26 cellular contexts compared by ENCODE assay signal in genomic region chrX:45868425-45868824, GRCh38.
"Had no signal": no experiment of that assay in that cellular context is flagged by ENCODE, and none has a peak within 500 bp of the region (broad histone marks: within the 10 kb centered on the region; RNA-seq: fewer than 3 reads in every experiment).

No MANE protein-coding gene starts in this region.

- H3K9ac ChIP-seq: neural progenitor cell had no signal

- H3K36me3 Mint-ChIP-seq: mesothelial cell of epicardium; naive thymus-derived CD4-positive, alpha-beta T cell; neural progenitor cell had no signal

- H3K27ac ChIP-seq: colonic mucosa, esophagus muscularis mucosa, foreskin keratinocyte, gastroesophageal sphincter, heart left ventricle, hepatocyte, left lung, neural progenitor cell, prostate gland, right atrium auricular region, sigmoid colon, spleen, stomach, thyroid gland, vagina had no signal

- H2AFZ ChIP-seq: hepatocyte, neural progenitor cell had no signal

- H3K4me1 ChIP-seq: colonic mucosa, esophagus muscularis mucosa, foreskin keratinocyte, gastroesophageal sphincter, heart left ventricle, left lung, neural progenitor cell, prostate gland, right atrium auricular region, sigmoid colon, spleen, stomach, thyroid gland, vagina had no signal

- H3K4me1 Mint-ChIP-seq: mesothelial cell of epicardium, nephron, neural progenitor cell had no signal

- H3K27ac Mint-ChIP-seq: dendritic cell treated with granulocyte-macrophage colony-stimulating factor and Interleukin-4, amounts not matched to agents 40 ng/mL and 50 ng/mL, for 4 days; mesothelial cell of epicardium; naive thymus-derived CD4-positive, alpha-beta T cell; nephron; neural progenitor cell had no signal

- H3K4me3 Mint-ChIP-seq: dendritic cell treated with granulocyte-macrophage colony-stimulating factor and Interleukin-4, amounts not matched to agents 40 ng/mL and 50 ng/mL, for 4 days; mesothelial cell of epicardium; naive thymus-derived CD4-positive, alpha-beta T cell; nephron; neural progenitor cell had no signal

- ATAC-seq: foreskin keratinocyte; gastroesophageal sphincter; heart left ventricle; left lung; naive thymus-derived CD4-positive, alpha-beta T cell had no signal

- FAIRE-seq: endothelial cell of umbilical vein, kidney had no signal

- H3K9me3 ChIP-seq: colonic mucosa, esophagus muscularis mucosa, gastroesophageal sphincter, heart left ventricle, left lung, prostate gland, right atrium auricular region, sigmoid colon, spleen, stomach, thyroid gland, vagina had no signal

- H3K4me2 ChIP-seq: hepatocyte, neural progenitor cell had no signal

- H3K9me3 Mint-ChIP-seq: dendritic cell treated with granulocyte-macrophage colony-stimulating factor and Interleukin-4, amounts not matched to agents 40 ng/mL and 50 ng/mL, for 4 days; naive thymus-derived CD4-positive, alpha-beta T cell; nephron had no signal

- H3K4me3 ChIP-seq: colonic mucosa, esophagus muscularis mucosa, gastroesophageal sphincter, heart left ventricle, hepatocyte, left lung, neural progenitor cell, prostate gland, right atrium auricular region, sigmoid colon, spleen, stomach, thyroid gland, vagina had no signal

- H3K27me3 ChIP-seq: esophagus muscularis mucosa, foreskin keratinocyte, gastroesophageal sphincter, hepatocyte, neural progenitor cell, right atrium auricular region, sigmoid colon, stomach, thyroid gland, vagina had no signal

- DNase-seq: colonic mucosa; effector memory CD4-positive, alpha-beta T cell; foreskin keratinocyte; heart left ventricle; kidney; left lung; mesenchymal stem cell; naive thymus-derived CD4-positive, alpha-beta T cell; sigmoid colon; spleen; stimulated activated CD4-positive, alpha-beta T cell treated with anti-CD3 and anti-CD28 coated beads, Interleukin-4, amount 100 ng/mL, for 4 hours; stimulated activated naive CD4-positive, alpha-beta T cell treated with Interleukin-2 at 50 U/mL for 16 hours; stomach; thyroid gland; trophoblast cell had no signal

- H3K79me2 ChIP-seq: hepatocyte had no signal

- H3K36me3 ChIP-seq: colonic mucosa, esophagus muscularis mucosa, gastroesophageal sphincter, heart left ventricle, left lung, neural progenitor cell, prostate gland, right atrium auricular region, sigmoid colon, spleen, stomach, thyroid gland, vagina had no signal
